In the genomic region with DNA sequence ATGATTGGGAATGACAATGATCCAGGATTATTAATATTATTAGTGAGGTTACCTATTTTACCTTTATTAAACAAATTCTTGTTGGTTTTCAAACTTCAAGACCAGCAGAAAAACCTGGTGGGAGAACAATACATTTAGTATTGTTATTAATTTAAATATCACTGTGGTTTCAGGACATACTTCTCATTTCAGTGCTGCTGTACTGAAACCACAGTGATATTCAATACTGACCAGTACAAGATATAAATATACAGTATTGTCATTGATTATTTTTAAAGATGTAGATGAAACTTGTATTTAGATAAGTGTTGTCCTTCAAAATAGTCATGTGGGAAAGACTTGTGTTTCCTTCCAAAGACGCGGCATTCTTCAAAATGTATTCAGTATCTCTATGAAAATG, we compare ENCODE assay signal across 6 cellular contexts.
"Had no signal": no experiment of that assay in that cellular context is flagged by ENCODE, and none has a peak within 500 bp of the region (broad histone marks: within the 10 kb centered on the region; RNA-seq: fewer than 3 reads in every experiment).

No MANE protein-coding gene starts in this region.

- H3K4me1 Mint-ChIP-seq: GM23338, H9 had no signal

- H3K4me3 Mint-ChIP-seq: GM23338, H9 had no signal

- H3K9me3 Mint-ChIP-seq: GM23338, H9 had no signal

- DNase-seq: H9, HCEC 1CT, IMR-90, KG1 had no signal

- ATAC-seq: GM23338, K562 had no signal

- H3K4me3 ChIP-seq: GM23338, K562 had no signal

- H2AFZ ChIP-seq: GM23338 had no signal

- H3K27ac Mint-ChIP-seq: GM23338, H9 had no signal

- H3K4me2 ChIP-seq: GM23338 had no signal
